In genomic region chr6:62283828-62284411, GRCh38 we compare ENCODE assay signal across 8 cellular contexts. TPM values are rescaled to one million over a fixed set of nuclear protein-coding genes. Genes with fewer than 3 reads are reported as not detected.
DNase-seq lines count a peak whose midpoint lies in the region; ATAC-seq and TF ChIP-seq lines count a peak whose summit lies in the region.

No MANE protein-coding gene starts in this region.

- 35 to 46% methylated on average over 2 of the region's 2 CpGs for WGBS in upper lobe of left lung, 2 donors

- ATAC-seq in upper lobe of left lung (ENCODE audit: low FRiP score in 2 of 2) (no peak), GM18502 (IDR thresholded peaks at IDR 0.05; ENCODE audit: poor library complexity, unreplicated experiment) (no peak)

- TF ChIP-seq POLR2A in upper lobe of left lung (IDR thresholded peaks at IDR 0.05) = no peak

- TF ChIP-seq EP300 in upper lobe of left lung (IDR thresholded peaks at IDR 0.05) = no peak

- CTCF ChIA-PET in HEK293 (lab: Yijun Ruan, JAX) = interaction anchor here (0.6 to 2.0 kb wide), 23 partner anchors 9 to 1308 kb away, joined by 3 to 8 read pairs (median 4); no protein-coding TSS in a partner anchor

- no peak overlapping the region for H3K27ac ChIP-seq in HEK293 (ENCODE audit: extremely low read depth, low read depth, low read length)
- no peak overlapping the region for H3K27ac ChIP-seq in iPS-20b (ENCODE audit: low read length)
- H3K27ac ChIP-seq in upper lobe of left lung = no peak overlapping the region

- TF ChIP-seq CTCF in AG09319 (IDR thresholded peaks at IDR 0.05; ENCODE audit: low read depth, low read length) (peak; percentile 19), HEK293 (tag by site-specific recombination; IDR thresholded peaks at IDR 0.05) (no peak), upper lobe of left lung (IDR thresholded peaks at IDR 0.05) (peak; percentile 30 to 68 (median 48))

- H3K4me3 ChIP-seq in HEK293 (ENCODE audit: low read depth, low read length) (no peak overlapping the region), iPS-20b (ENCODE audit: low read length) (peak overlapping the region; percentile 88), upper lobe of left lung (peak overlapping the region in 2 of 4 donors; percentile 7 to 73)

- H3K9me3 ChIP-seq in HEK293 (ENCODE audit: control insufficient read depth, insufficient read depth, low read depth, low read length) = no peaks in the 10 kb centered on the region
- H3K9me3 ChIP-seq in iPS-20b (ENCODE audit: insufficient read depth, low read depth, low read length) = no peaks in the 10 kb centered on the region
- no peaks in the 10 kb centered on the region for H3K9me3 ChIP-seq in upper lobe of left lung

- H3K27me3 ChIP-seq in iPS-20b (ENCODE audit: insufficient read depth, low read length) = peaks cover 25% of the 10 kb centered on the region
- H3K27me3 ChIP-seq in upper lobe of left lung = no peaks in the 10 kb centered on the region

- POLR2A ChIA-PET in HEK293 (lab: Yijun Ruan, JAX) = no interaction called here

- H3K9ac ChIP-seq in iPS-20b (ENCODE audit: low read depth, low read length) = peak overlapping the region; percentile 33; the same call in 1 of the 2 replicates

- H3K4me1 ChIP-seq in HEK293 (ENCODE audit: control insufficient read depth, insufficient read depth, low read length) (no peaks in the 10 kb centered on the region), iPS-20b (ENCODE audit: insufficient read depth, low read length) (peaks cover 8% of the 10 kb centered on the region; the same call in 1 of the 2 replicates), upper lobe of left lung (peaks cover 0 to 21% (median 11%) of the 10 kb centered on the region in 4 donors)

- H3K36me3 ChIP-seq in HEK293 (ENCODE audit: control insufficient read depth in 2 of 2, insufficient read depth in 1 of 2, low read length in 2 of 2) (no peaks in the 10 kb centered on the region), iPS-20b (ENCODE audit: insufficient read depth, low read depth, low read length) (no peaks in the 10 kb centered on the region), upper lobe of left lung (no peaks in the 10 kb centered on the region)

- DNase-seq in AG09319 (ENCODE audit: extremely low read depth, low read depth) = no peak
- peak; percentile 36 for DNase-seq in SKM-1 treated with dmso at 0.1 percent for 144 hours (lab: John Stamatoyannopoulos, UW; ENCODE audit: unreplicated experiment)
- no peak for DNase-seq in upper lobe of left lung
- DNase-seq in activated gamma-delta T cell treated with Interleukin-2 at 50 U/mL for 16 hours = no peak
- DNase-seq in stimulated activated CD4-positive, alpha-beta T cell treated with anti-CD3 and anti-CD28 coated beads, Interleukin-2, amount 100 ng/mL, for 24 hours = no peak

TF ChIP-seq in HEK293, 187 proteins besides CTCF, POLR2A, EP300 and RAD21:
- TF ChIP-seq ZNF302 (tag by site-specific recombination; IDR thresholded peaks at IDR 0.05; ENCODE audit: low read depth) (no peak), ZNF654 (tag by site-specific recombination; IDR thresholded peaks at IDR 0.05; ENCODE audit: low read depth) (peak; percentile 24)

RNA-seq across cellular contexts. Expression of gene KHDRBS2, which starts 2.1 kb away (rescaled TPM):
- total RNA-seq in upper lobe of left lung = 10 to 100 TPM in 4 of 6 donors, 1 to 10 TPM in 2; 5.4 to 48.2 (median 17.9) TPM
